14 cellular contexts compared by ENCODE assay signal in genomic region chr19:44722131-44723121, GRCh38. TPM values are rescaled to one million over a fixed set of nuclear protein-coding genes. Genes with fewer than 3 reads are reported as not detected.
DNase-seq lines count a peak whose midpoint lies in the region; ATAC-seq, FAIRE-seq and TF ChIP-seq lines count a peak whose summit lies in the region.
"Had no signal": no experiment of that assay in that cellular context is flagged by ENCODE, and none has a peak within 500 bp of the region (broad histone marks: within the 10 kb centered on the region; RNA-seq: fewer than 3 reads in every experiment).

No MANE protein-coding gene starts in this region.

- H3K4me1 ChIP-seq in K562 (replicated peaks in 1 of 2; ENCODE audit: control insufficient read depth in 2 of 2, insufficient read depth in 2 of 2, low read length in 2 of 2) (peaks cover 20 to 31% of the 10 kb centered on the region in 2 experiments), spleen (peaks cover 34 to 94% (median 70%) of the 10 kb centered on the region in 6 donors)

- no TSS peak for BruUV-seq in K562 (replicated peaks; lab: Mats Ljungman, UMichigan)

- H3K4me2 ChIP-seq in K562 (ENCODE audit: insufficient read depth, low read length): peak overlapping the region; percentile 21; the same call in 1 of the 2 replicates

- no peaks in the 10 kb centered on the region for H4K20me1 ChIP-seq in K562 (replicated peaks; ENCODE audit: control insufficient read depth, insufficient read depth, low read length)

- peak overlapping the region in 1 of 2 experiments; percentile 81; a peak in 2 of 4 replicates for H3K9ac ChIP-seq in K562 (ENCODE audit: insufficient read depth in 1 of 2, low read depth in 2 of 2, low read length in 2 of 2)

- in situ Hi-C loops in K562 (cut with MboI): loop anchor here (5.0 kb wide), 2 partner anchors 45 to 150 kb away; no protein-coding TSS in a partner anchor

- POLR2A ChIA-PET in K562 (lab: Yijun Ruan, JAX): interaction anchor here (0.6 to 2.2 kb wide), 5 partner anchors 11 to 679 kb away, joined by 3 to 7 read pairs (median 3); no protein-coding TSS in a partner anchor

- no peak for TF ChIP-seq EP300 in K562 (IDR thresholded peaks at IDR 0.05; ENCODE audit: low read length)

- ATAC-seq in K562: no peak; the same call in 2 of the 3 replicates

- H3K9me3 ChIP-seq in K562 (replicated peaks; ENCODE audit: control insufficient read depth, insufficient read depth, low read depth, low read length): no peaks in the 10 kb centered on the region
- H3K9me3 ChIP-seq in spleen: no peaks in the 10 kb centered on the region
- H3K9me3 ChIP-seq: thoracic aorta had no signal

- WGBS in K562 (ENCODE audit: insufficient coverage, low coverage, missing lambda C conversion rate): 28% methylated on average over 20 of the region's 21 CpGs
- 18 to 25% (median 19%) methylated on average over 21 of the region's 21 CpGs for WGBS in spleen, 5 donors

- H2AFZ ChIP-seq in K562 (ENCODE audit: low read depth, low read length): peak overlapping the region; percentile 66

- H3K9me1 ChIP-seq in K562 (ENCODE audit: control insufficient read depth, insufficient read depth, low read length): no peaks in the 10 kb centered on the region

- DNase-seq in SIG-M5 treated with dmso at 0.1 percent for 504 hours (lab: John Stamatoyannopoulos, UW; ENCODE audit: unreplicated experiment) (peak; percentile 59), SIG-M5 (lab: John Stamatoyannopoulos, UW) (no peak), NB4 (ENCODE audit: low read depth) (peak; percentile 91), K562 (ENCODE audit: extremely low read depth in 1 of 4, low spot score in 3 of 4) (peak in 1 of 4 experiments; percentile 27), spleen (no peak), NCI-H526 treated with DMSO at 0.1 percent for 48 hours (lab: John Stamatoyannopoulos, UW) (no peak), NCI-H345 treated with DMSO at 0.1 percent for 48 hours (lab: John Stamatoyannopoulos, UW; ENCODE audit: unreplicated experiment) (no peak)
- no peak for DNase-seq in activated naive CD4-positive, alpha-beta T cell treated with anti-CD3 and anti-CD28 coated beads, Interleukin-2, amount 50 U/mL, for 16 hours
- DNase-seq: 8988T, glutamatergic neuron, NCI-H524 had no signal

- no peak; a peak in 1 of 4 replicates for TF ChIP-seq RAD21 in K562 (CRISPR knock-in tag; conservative IDR thresholded peaks at IDR 0.05 in 1 of 2, IDR thresholded peaks at IDR 0.05 in 1 of 2)

- H3K27ac ChIP-seq in K562 (ENCODE audit: extremely low read depth, low read depth, low read length) (no peak overlapping the region), spleen (peak overlapping the region; percentile 38 to 77 (median 54))
- H3K27ac ChIP-seq: thoracic aorta had no signal

- H3K36me3 ChIP-seq in K562 (ENCODE audit: control insufficient read depth, insufficient read depth, low read length) (no peaks in the 10 kb centered on the region), spleen (no peaks in the 10 kb centered on the region)
- H3K36me3 ChIP-seq: thoracic aorta had no signal

- H3K27me3 ChIP-seq in K562 (ENCODE audit: control insufficient read depth in 2 of 2, insufficient read depth in 2 of 2, low read length in 2 of 2): no peaks in the 10 kb centered on the region
- H3K27me3 ChIP-seq in spleen (replicated peaks in 1 of 7): no peaks in the 10 kb centered on the region

- TF ChIP-seq POLR2A in NB4 (IDR thresholded peaks at IDR 0.05; ENCODE audit: extremely low read depth, insufficient read length): no peak
- no peak for TF ChIP-seq POLR2A in K562 (conservative IDR thresholded peaks at IDR 0.05)
- TF ChIP-seq POLR2A in spleen (IDR thresholded peaks at IDR 0.05): no peak

- CTCF ChIA-PET in K562 (lab: Yijun Ruan, JAX; ENCODE audit: low intra/inter-chr PET ratio): interaction anchor here (0.9 to 1.5 kb wide), 4 partner anchors 50 to 122 kb away, joined by 3 to 5 read pairs (median 4); no protein-coding TSS in a partner anchor

- H3K4me3 ChIP-seq in NB4 (ENCODE audit: low read depth, low read length) (no peak overlapping the region), K562 (no peak overlapping the region), spleen (peak overlapping the region in 1 of 8 donors; percentile 22)
- H3K4me3 ChIP-seq: thoracic aorta had no signal

- intact Hi-C loops in K562 (cut with micrococcal nuclease) (loop anchor here (2.0 kb wide), 1 partner anchor 34 kb away; no protein-coding TSS in a partner anchor), spleen (cut with DNase I; ENCODE audit: low total_unique reads) (no loop called here)

- H3K79me2 ChIP-seq in K562 (ENCODE audit: control insufficient read depth, insufficient read depth, low read length): no peaks in the 10 kb centered on the region

- no peak for FAIRE-seq in K562 (lab: Jason Lieb, UNC)
- FAIRE-seq: TTC549 had no signal

- no peak for TF ChIP-seq CTCF in NB4 (IDR thresholded peaks at IDR 0.05; ENCODE audit: low read depth, low read length)
- TF ChIP-seq CTCF in K562 (IDR thresholded peaks at IDR 0.05 in 2 of 3, conservative IDR thresholded peaks at IDR 0.05 in 1 of 3; ENCODE audit: insufficient read depth in 2 of 3, low read depth in 1 of 3, low read length in 3 of 3): no peak
- TF ChIP-seq CTCF in spleen (IDR thresholded peaks at IDR 0.05 in 8 of 11, conservative IDR thresholded peaks at IDR 0.05 in 3 of 11): no peak

RNA-seq across cellular contexts. Expression of gene CEACAM16, which starts 23.5 kb away (rescaled TPM):
- total RNA-seq in K562 (2011; cell fraction: chromatin; rRNA removed; ENCODE audit: low replicate concordance): not detected in 2 replicates
- not detected in 2 replicates for total RNA-seq in K562 (2011; cell fraction: nucleolus; rRNA removed)
- not detected in 2 replicates for total RNA-seq in K562 (2011; cell fraction: nucleoplasm; rRNA removed)
- total RNA-seq in K562 (2014; rRNA removed) (not detected in 2 replicates), K562 (2014; rRNA removed; fragmentation: Illumina TruSeq; extraction: Trizol) (not detected in 2 replicates), K562 (2015; rRNA removed; fragmentation: Illumina TruSeq; extraction: Trizol) (not detected in 2 replicates), K562 (2021) (not detected in 2 replicates), spleen (not detected)
- polyA plus RNA-seq in K562 (2011; rRNA removed) (not detected in 2 replicates), K562 (2014; fragmentation: Illumina TruSeq; extraction: Trizol) (not detected in 2 replicates), K562 (2014; fragmentation: Nextera tagmentation; extraction: Ambion mirVana) (not detected), K562 (2014; rRNA removed) (not detected in 2 replicates), spleen (not detected)
- polyA plus RNA-seq in K562 (2011; cell fraction: cytosol; rRNA removed): not detected in 2 replicates
- polyA plus RNA-seq in K562 (2011; cell fraction: nucleus; rRNA removed): not detected in 2 replicates
- not detected in 2 replicates for polyA plus RNA-seq in K562 (2012)
- not detected in 2 replicates for polyA minus RNA-seq in K562 (2011; rRNA and poly(A)+ RNA removed)
- polyA minus RNA-seq in K562 (2011; cell fraction: cytosol; rRNA and poly(A)+ RNA removed): not detected in 2 replicates
- not detected in 2 replicates for polyA minus RNA-seq in K562 (2011; cell fraction: nucleus; rRNA and poly(A)+ RNA removed)
- total RNA-seq: thoracic aorta had no signal

RNA-seq across cellular contexts. Expression of gene BCL3, which starts 26.1 kb away (rescaled TPM):
- total RNA-seq in K562 (2011; cell fraction: chromatin; rRNA removed; ENCODE audit: low replicate concordance): 3.7 and 11.5 TPM in 2 replicates
- 6.4 and 6.8 TPM in 2 replicates for total RNA-seq in K562 (2011; cell fraction: nucleolus; rRNA removed)
- 2.5 and 7.1 TPM in 2 replicates for total RNA-seq in K562 (2011; cell fraction: nucleoplasm; rRNA removed)
- total RNA-seq in K562 (2014; rRNA removed) (1.1 TPM in 2 replicates), K562 (2014; rRNA removed; fragmentation: Illumina TruSeq; extraction: Trizol) (0.07 TPM in 1 of 2 replicates, not detected in the other), K562 (2015; rRNA removed; fragmentation: Illumina TruSeq; extraction: Trizol) (0.33 and 0.72 TPM in 2 replicates), K562 (2021) (1.9 and 2.4 TPM in 2 replicates), spleen (100 to 1,000 TPM in 4 of 7 donors, 10 to 100 TPM in 3; 64.3 to 229 (median 145) TPM)
- polyA plus RNA-seq in K562 (2011; rRNA removed) (0.28 and 1.2 TPM in 2 replicates), K562 (2014; fragmentation: Illumina TruSeq; extraction: Trizol) (0.67 and 0.93 TPM in 2 replicates), K562 (2014; fragmentation: Nextera tagmentation; extraction: Ambion mirVana) (under 1 TPM in 1 of 2 experiments, not detected in 1; 0.03 TPM), K562 (2014; rRNA removed) (0.97 and 2.4 TPM in 2 replicates), spleen (10 to 100 TPM; 26.5 to 56.7 (median 37.7) TPM)
- 0.43 and 2.4 TPM in 2 replicates for polyA plus RNA-seq in K562 (2011; cell fraction: cytosol; rRNA removed)
- 5.5 and 6.5 TPM in 2 replicates for polyA plus RNA-seq in K562 (2011; cell fraction: nucleus; rRNA removed)
- polyA plus RNA-seq in K562 (2012): 2.5 and 9.1 TPM in 2 replicates
- polyA minus RNA-seq in K562 (2011; rRNA and poly(A)+ RNA removed): 0.21 TPM in 1 of 2 replicates, not detected in the other
- 2.5 TPM in 2 replicates for polyA minus RNA-seq in K562 (2011; cell fraction: cytosol; rRNA and poly(A)+ RNA removed)
- polyA minus RNA-seq in K562 (2011; cell fraction: nucleus; rRNA and poly(A)+ RNA removed): 0.78 and 2.3 TPM in 2 replicates

RNA-seq across cellular contexts. Expression of gene CEACAM19, which starts 51.1 kb away (rescaled TPM):
- 0.65 and 0.67 TPM in 2 replicates for total RNA-seq in K562 (2011; cell fraction: chromatin; rRNA removed; ENCODE audit: low replicate concordance)
- 0.67 and 0.79 TPM in 2 replicates for total RNA-seq in K562 (2011; cell fraction: nucleolus; rRNA removed)
- total RNA-seq in K562 (2011; cell fraction: nucleoplasm; rRNA removed): not detected in 2 replicates
- total RNA-seq in K562 (2014; rRNA removed): 0.49 TPM in 1 of 2 replicates, not detected in the other
- total RNA-seq in K562 (2014; rRNA removed; fragmentation: Illumina TruSeq; extraction: Trizol): 0.13 and 0.15 TPM in 2 replicates
- total RNA-seq in K562 (2015; rRNA removed; fragmentation: Illumina TruSeq; extraction: Trizol): 0.15 TPM in 1 of 2 replicates, not detected in the other
- 0.09 and 0.29 TPM in 2 replicates for total RNA-seq in K562 (2021)
- 0.17 and 0.31 TPM in 2 replicates for polyA plus RNA-seq in K562 (2011; rRNA removed)
- 0.06 TPM in 1 of 2 replicates, not detected in the other for polyA plus RNA-seq in K562 (2011; cell fraction: cytosol; rRNA removed)
- 1.1 and 1.3 TPM in 2 replicates for polyA plus RNA-seq in K562 (2011; cell fraction: nucleus; rRNA removed)
- polyA plus RNA-seq in K562 (2012): 0.25 and 2.0 TPM in 2 replicates
- 0.17 and 0.30 TPM in 2 replicates for polyA plus RNA-seq in K562 (2014; fragmentation: Illumina TruSeq; extraction: Trizol)
- not detected for polyA plus RNA-seq in K562 (2014; fragmentation: Nextera tagmentation; extraction: Ambion mirVana)
- 0.50 TPM in 1 of 2 replicates, not detected in the other for polyA plus RNA-seq in K562 (2014; rRNA removed)
- 0.24 TPM in 1 of 2 replicates, not detected in the other for polyA minus RNA-seq in K562 (2011; rRNA and poly(A)+ RNA removed)
- not detected in 2 replicates for polyA minus RNA-seq in K562 (2011; cell fraction: cytosol; rRNA and poly(A)+ RNA removed)
- 0.44 and 0.54 TPM in 2 replicates for polyA minus RNA-seq in K562 (2011; cell fraction: nucleus; rRNA and poly(A)+ RNA removed)
- 1 to 10 TPM; 2.3 to 6.8 (median 4.3) TPM for total RNA-seq in spleen
- polyA plus RNA-seq in spleen: 1 to 10 TPM; 1.0 to 3.9 (median 3.5) TPM

RNA-seq across cellular contexts. Expression of gene CBLC, which starts 55.3 kb away (rescaled TPM):
- not detected in 2 replicates for total RNA-seq in K562 (2011; cell fraction: chromatin; rRNA removed; ENCODE audit: low replicate concordance)
- total RNA-seq in K562 (2011; cell fraction: nucleolus; rRNA removed): not detected in 2 replicates
- total RNA-seq in K562 (2011; cell fraction: nucleoplasm; rRNA removed): not detected in 2 replicates
- total RNA-seq in K562 (2014; rRNA removed) (0.09 TPM in 1 of 2 replicates, not detected in the other), K562 (2014; rRNA removed; fragmentation: Illumina TruSeq; extraction: Trizol) (not detected in 2 replicates), K562 (2015; rRNA removed; fragmentation: Illumina TruSeq; extraction: Trizol) (not detected in 2 replicates), K562 (2021) (not detected in 2 replicates), spleen (not detected)
- polyA plus RNA-seq in K562 (2011; rRNA removed) (not detected in 2 replicates), K562 (2014; fragmentation: Illumina TruSeq; extraction: Trizol) (not detected in 2 replicates), K562 (2014; fragmentation: Nextera tagmentation; extraction: Ambion mirVana) (not detected), K562 (2014; rRNA removed) (not detected in 2 replicates), spleen (not detected)
- polyA plus RNA-seq in K562 (2011; cell fraction: cytosol; rRNA removed): not detected in 2 replicates
- polyA plus RNA-seq in K562 (2011; cell fraction: nucleus; rRNA removed): not detected in 2 replicates
- not detected in 2 replicates for polyA plus RNA-seq in K562 (2012)
- not detected in 2 replicates for polyA minus RNA-seq in K562 (2011; rRNA and poly(A)+ RNA removed)
- polyA minus RNA-seq in K562 (2011; cell fraction: cytosol; rRNA and poly(A)+ RNA removed): not detected in 2 replicates
- not detected in 2 replicates for polyA minus RNA-seq in K562 (2011; cell fraction: nucleus; rRNA and poly(A)+ RNA removed)
- total RNA-seq: myocyte had no signal

Comparison
In these comparisons a context has a peak if more than half of its experiments do, and no peak if none do; other contexts are left out.
1. DNase-seq: peak in SIG-M5 treated with dmso at 0.1 percent for 504 hours (single experiment) and NB4 (single experiment); none in SIG-M5 (single experiment), spleen (single experiment), NCI-H526 treated with DMSO at 0.1 percent for 48 hours (single experiment), NCI-H345 treated with DMSO at 0.1 percent for 48 hours (single experiment) and activated naive CD4-positive, alpha-beta T cell treated with anti-CD3 and anti-CD28 coated beads, Interleukin-2, amount 50 U/mL, for 16 hours (single experiment).
2. RNA of gene BCL3, which starts 26.1 kb away (total RNA-seq): 64.3 to 229 TPM in spleen; 0.07 to 11.5 TPM in K562; every median in the first group is over 4 times any median in the second.